ENCODE assay signal across 21 cellular contexts in the genomic region with DNA sequence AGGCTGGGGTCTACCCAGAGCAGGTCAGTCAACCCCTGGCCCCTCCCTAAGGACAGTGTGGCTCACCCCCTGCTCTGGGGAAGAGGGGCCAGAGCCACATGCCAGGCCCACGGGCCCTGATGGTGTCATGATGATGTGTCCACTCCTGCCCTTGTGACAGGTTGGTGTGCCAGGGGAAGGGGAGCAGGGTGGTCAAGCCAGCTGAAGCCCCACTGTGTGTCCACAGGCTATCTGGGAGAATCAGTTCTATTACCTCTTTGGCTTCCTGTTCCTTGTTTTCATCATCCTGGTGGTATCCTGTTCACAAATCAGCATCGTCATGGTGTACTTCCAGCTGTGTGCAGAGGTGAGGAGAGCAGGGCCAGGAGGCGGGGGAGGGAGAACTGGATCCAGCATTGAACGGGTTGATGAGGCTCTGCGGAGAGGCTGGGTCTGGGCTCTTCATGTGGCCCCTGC.
"Had no signal": no experiment of that assay in that cellular context is flagged by ENCODE, and none has a peak within 500 bp of the region (broad histone marks: within the 10 kb centered on the region; RNA-seq: fewer than 3 reads in every experiment).

No MANE protein-coding gene starts in this region.

- H3K27ac Mint-ChIP-seq: activated B cell treated with CpG ODN at 0.5 μM for 24 hours; effector memory CD8-positive, alpha-beta T cell; mesothelial cell of epicardium; natural killer cell treated with Interleukin-12 subunit alpha and Interleukin-12 subunit beta and Interleukin-15 and Interleukin-18, amount 100 ng/mL, for 72 hours; T-cell had no signal

- H3K9me3 Mint-ChIP-seq: activated B cell treated with CpG ODN at 0.5 μM for 24 hours; activated CD8-positive, alpha-beta T cell treated with anti-CD3 and anti-CD28 coated beads for 36 hours; activated naive CD8-positive, alpha-beta T cell treated with anti-CD3 and anti-CD28 coated beads for 36 hours; effector memory CD8-positive, alpha-beta T cell; mesothelial cell of epicardium; natural killer cell treated with Interleukin-12 subunit alpha and Interleukin-12 subunit beta and Interleukin-15 and Interleukin-18, amount 100 ng/mL, for 72 hours; stimulated activated naive CD8-positive, alpha-beta T cell treated with anti-CD3 and anti-CD28 coated beads, Interleukin-15, amount 100 ng/mL, for 72 hours; T-cell had no signal

- H3K27me3 Mint-ChIP-seq: activated B cell treated with CpG ODN at 0.5 μM for 24 hours; activated CD8-positive, alpha-beta T cell treated with anti-CD3 and anti-CD28 coated beads for 36 hours; activated naive CD8-positive, alpha-beta T cell treated with anti-CD3 and anti-CD28 coated beads for 36 hours; effector memory CD8-positive, alpha-beta T cell; natural killer cell treated with Interleukin-12 subunit alpha and Interleukin-12 subunit beta and Interleukin-15 and Interleukin-18, amount 100 ng/mL, for 72 hours; stimulated activated naive CD8-positive, alpha-beta T cell treated with anti-CD3 and anti-CD28 coated beads, Interleukin-15, amount 100 ng/mL, for 72 hours; T-cell had no signal

- H3K9me3 ChIP-seq: suprapubic skin, transverse colon had no signal

- H3K4me1 Mint-ChIP-seq: mesothelial cell of epicardium had no signal

- H3K4me3 Mint-ChIP-seq: activated B cell treated with CpG ODN at 0.5 μM for 24 hours; activated CD8-positive, alpha-beta T cell treated with anti-CD3 and anti-CD28 coated beads for 36 hours; activated naive CD8-positive, alpha-beta T cell treated with anti-CD3 and anti-CD28 coated beads for 36 hours; effector memory CD8-positive, alpha-beta T cell; mesothelial cell of epicardium; natural killer cell treated with Interleukin-12 subunit alpha and Interleukin-12 subunit beta and Interleukin-15 and Interleukin-18, amount 100 ng/mL, for 72 hours; stimulated activated naive CD8-positive, alpha-beta T cell treated with anti-CD3 and anti-CD28 coated beads, Interleukin-15, amount 100 ng/mL, for 72 hours; T-cell had no signal

- H3K4me3 ChIP-seq: cardiac muscle cell, lung, suprapubic skin, transverse colon had no signal

- H3K27ac ChIP-seq: cardiac muscle cell, suprapubic skin, transverse colon had no signal

- H3K27me3 ChIP-seq: cardiac muscle cell, suprapubic skin, transverse colon had no signal

- DNase-seq: activated B cell treated with CpG ODN at 0.5 μM for 24 hours; activated CD4-positive, alpha-beta T cell treated with anti-CD3 and anti-CD28 coated beads for 4 hours; activated CD8-positive, alpha-beta T cell treated with anti-CD3 and anti-CD28 coated beads for 36 hours; activated gamma-delta T cell treated with Interleukin-2 at 50 U/mL for 16 hours; activated naive CD8-positive, alpha-beta T cell treated with anti-CD3 and anti-CD28 coated beads for 36 hours; activated T-cell treated with anti-CD3 and anti-CD28 coated beads, Interleukin-2, amount 50 U/mL, for 48 hours; amygdala; effector memory CD8-positive, alpha-beta T cell; kidney; nucleus accumbens; retina; stimulated activated CD4-positive, alpha-beta T cell treated with anti-CD3 and anti-CD28 coated beads, Interleukin-2, amount 100 ng/mL, for 24 hours; stimulated activated naive CD8-positive, alpha-beta T cell treated with anti-CD3 and anti-CD28 coated beads, Interleukin-15, amount 100 ng/mL, for 72 hours; T-cell; T-helper 9 cell; transverse colon had no signal
